In genomic region chr17:64388961-64389565, GRCh38 we compare ENCODE assay signal across 10 cellular contexts. TPM values are rescaled to one million over a fixed set of nuclear protein-coding genes. Genes with fewer than 3 reads are reported as not detected.
DNase-seq lines count a peak whose midpoint lies in the region; ATAC-seq and TF ChIP-seq lines count a peak whose summit lies in the region.
"Had no signal": no experiment of that assay in that cellular context is flagged by ENCODE, and none has a peak within 500 bp of the region (broad histone marks: within the 10 kb centered on the region; RNA-seq: fewer than 3 reads in every experiment).

No MANE protein-coding gene starts in this region.

- no peak overlapping the region for H3K27ac ChIP-seq in OCI-LY7 (ENCODE audit: low read depth, low read length, poor library complexity, severe bottlenecking)
- H3K27ac ChIP-seq in esophagus squamous epithelium: peak overlapping the region; percentile 42 to 84 (median 76)
- peak overlapping the region; percentile 99 for H3K27ac ChIP-seq in neutrophil
- H3K27ac ChIP-seq: KMS-11 had no signal

- peaks cover 63 to 75% of the 10 kb centered on the region in 2 donors for H3K36me3 Mint-ChIP-seq in CD14-positive monocyte

- 40 to 66% methylated on average over 2 to 3 of the region's 4 CpGs for WGBS in esophagus squamous epithelium, 2 donors

- intact Hi-C loops in CD14-positive monocyte (cut with micrococcal nuclease): no loop called here
- intact Hi-C loops in OCI-LY7 (cut with micrococcal nuclease; ENCODE audit: unreplicated experiment): no loop called here
- intact Hi-C loops in esophagus squamous epithelium (cut with DNase I): no loop called here

- peaks cover 0 to 3% (median 2%) of the 10 kb centered on the region in 3 donors for H3K27me3 Mint-ChIP-seq in CD14-positive monocyte (ENCODE audit: low read depth in 3 of 3)

- H3K9me3 ChIP-seq in OCI-LY7 (ENCODE audit: low read length) (no peaks in the 10 kb centered on the region), esophagus squamous epithelium (no peaks in the 10 kb centered on the region), neutrophil (no peaks in the 10 kb centered on the region)

- H3K79me2 ChIP-seq in OCI-LY7 (ENCODE audit: insufficient read depth, low read depth, low read length): no peaks in the 10 kb centered on the region

- H3K4me2 ChIP-seq in OCI-LY7 (ENCODE audit: low read length): no peak overlapping the region
- H3K4me2 ChIP-seq: KMS-11 had no signal

- no peaks in the 10 kb centered on the region for H3K9me2 ChIP-seq in OCI-LY7 (ENCODE audit: insufficient read depth, low read length)

- DNase-seq in CD14-positive monocyte (ENCODE audit: low spot score) (no peak), OCI-LY7 (ENCODE audit: low spot score) (no peak), esophagus squamous epithelium (lab: John Stamatoyannopoulos, UW) (no peak), kidney glomerular epithelial cell (lab: John Stamatoyannopoulos, UW) (no peak), HPDE6-E6E7 (ENCODE audit: extremely low spot score) (no peak), NCI-H1048 (lab: John Stamatoyannopoulos, UW) (no peak)

- TF ChIP-seq CTCF in CD14-positive monocyte (IDR thresholded peaks at IDR 0.05) (no peak), OCI-LY7 (conservative IDR thresholded peaks at IDR 0.05; ENCODE audit: low read length) (no peak), esophagus squamous epithelium (IDR thresholded peaks at IDR 0.05) (no peak), neutrophil (IDR thresholded peaks at IDR 0.05) (no peak)

- TF ChIP-seq POLR2A in esophagus squamous epithelium (IDR thresholded peaks at IDR 0.05): no peak

- H4K20me1 ChIP-seq in OCI-LY7 (ENCODE audit: insufficient read depth, low read length): no peaks in the 10 kb centered on the region

- CTCF ChIA-PET in OCI-LY7 (lab: Charles Lee; ENCODE audit: unreplicated experiment): no interaction called here

- H3K36me3 ChIP-seq in OCI-LY7 (ENCODE audit: insufficient read depth, low read length): peaks cover 36% of the 10 kb centered on the region; the same call in 1 of the 2 replicates
- H3K36me3 ChIP-seq in esophagus squamous epithelium: no peaks in the 10 kb centered on the region
- peaks cover 28% of the 10 kb centered on the region for H3K36me3 ChIP-seq in neutrophil

- peak overlapping the region; percentile 87 to 92 for H3K4me3 Mint-ChIP-seq in CD14-positive monocyte

- TSS peak; percentile 74 for BruUV-seq in OCI-LY7 (replicated peaks; lab: Mats Ljungman, UMichigan)

- POLR2A ChIA-PET in OCI-LY7 (lab: Charles Lee): interaction anchor here (1.0 kb wide), 1 partner anchor 21 kb away, joined by 3 read pairs; no protein-coding TSS in a partner anchor

- H3K4me1 Mint-ChIP-seq in CD14-positive monocyte: peaks cover 96% of the 10 kb centered on the region

- H3K9me3 Mint-ChIP-seq in CD14-positive monocyte: peaks cover 0 to 2% (median 0%) of the 10 kb centered on the region in 7 donors

- H3K4me3 ChIP-seq in OCI-LY7 (ENCODE audit: low read depth, low read length, poor library complexity, severe bottlenecking): no peak overlapping the region
- peak overlapping the region; percentile 10 to 54 (median 38) for H3K4me3 ChIP-seq in esophagus squamous epithelium
- peak overlapping the region; percentile 77 to 78 for H3K4me3 ChIP-seq in neutrophil (ENCODE audit: low read depth in 1 of 2, low read length in 1 of 2)

- H3K4me1 ChIP-seq in OCI-LY7 (ENCODE audit: insufficient read depth, low read length, poor library complexity, severe bottlenecking): peaks cover 9% of the 10 kb centered on the region
- peaks cover 0 to 21% (median 0%) of the 10 kb centered on the region in 3 donors for H3K4me1 ChIP-seq in esophagus squamous epithelium
- H3K4me1 ChIP-seq in neutrophil (ENCODE audit: control insufficient read depth in 1 of 2, insufficient read depth in 1 of 2, low read depth in 1 of 2, low read length in 1 of 2): peaks cover 61 to 77% of the 10 kb centered on the region in 2 experiments

- H3K27me3 ChIP-seq in esophagus squamous epithelium (no peaks in the 10 kb centered on the region), neutrophil (no peaks in the 10 kb centered on the region)

- H3K27ac Mint-ChIP-seq in CD14-positive monocyte: peak overlapping the region; percentile 80 to 100 (median 97)

- no peak for ATAC-seq in GM18907 (IDR thresholded peaks at IDR 0.05; ENCODE audit: unreplicated experiment)

- no peak overlapping the region for H2AFZ ChIP-seq in OCI-LY7 (ENCODE audit: low read length)

RNA-seq across cellular contexts. Expression of gene PECAM1, which starts 1.6 kb away (rescaled TPM):
- polyA plus RNA-seq in CD14-positive monocyte: 100 to 1,000 TPM; 205 to 342 TPM
- 14.1 and 16.6 TPM in 2 replicates for total RNA-seq in OCI-LY7 (2014; rRNA removed; shearing (Covaris generic))
- total RNA-seq in OCI-LY7 (2022) (25.8 and 28.4 TPM in 2 replicates), esophagus squamous epithelium (10 to 100 TPM in 3 of 4 donors, 1 to 10 TPM in 1; 9.4 to 71.4 (median 34.3) TPM)
- total RNA-seq: G401 had no signal

RNA-seq across cellular contexts. Expression of gene MILR1, which starts 59.9 kb away (rescaled TPM):
- polyA plus RNA-seq in CD14-positive monocyte: 10 to 100 TPM; 72.0 to 95.2 TPM
- total RNA-seq in OCI-LY7 (2014; rRNA removed; shearing (Covaris generic)): 68.7 and 73.6 TPM in 2 replicates
- 92.2 and 101 TPM in 2 replicates for total RNA-seq in OCI-LY7 (2022)
- total RNA-seq in esophagus squamous epithelium: 1 to 10 TPM in 3 of 4 donors, under 1 TPM in 1; 0.79 to 8.1 (median 1.8) TPM
- total RNA-seq: G401 had no signal

Comparison
In these comparisons a context has a peak if more than half of its experiments do, and no peak if none do; other contexts are left out.
1. RNA of gene MILR1, which starts 59.9 kb away (total RNA-seq): 68.7 to 101 TPM in OCI-LY7; 0.79 to 8.1 TPM in esophagus squamous epithelium; every median in the first group is over 4 times any median in the second.